Comparison of ENCODE assay signal across 24 cellular contexts in genomic region chr18:24860978-24861680, GRCh38.
A peak's percentile ranks its signal among the peaks of the same experiment; 100 is the strongest.
DNase-seq lines count a peak whose midpoint lies in the region; ATAC-seq and TF ChIP-seq lines count a peak whose summit lies in the region.
"Had no signal": no experiment of that assay in that cellular context is flagged by ENCODE, and none has a peak within 500 bp of the region (broad histone marks: within the 10 kb centered on the region; RNA-seq: fewer than 3 reads in every experiment).

No MANE protein-coding gene starts in this region.

- H3K27me3 ChIP-seq in breast epithelium (no peaks in the 10 kb centered on the region), transverse colon (no peaks in the 10 kb centered on the region)

- H3K9me3 ChIP-seq in breast epithelium (no peaks in the 10 kb centered on the region), mucosa of descending colon (no peaks in the 10 kb centered on the region), transverse colon (no peaks in the 10 kb centered on the region)

- TF ChIP-seq POLR2A in breast epithelium (IDR thresholded peaks at IDR 0.05) (no peak), transverse colon (IDR thresholded peaks at IDR 0.05) (no peak)

- no peak overlapping the region for H3K4me3 Mint-ChIP-seq in MCF 10A (ENCODE audit: unreplicated experiment)
- H3K4me3 Mint-ChIP-seq in chondrocyte (ENCODE audit: unreplicated experiment), result no peak overlapping the region
- H3K4me3 Mint-ChIP-seq: activated naive CD8-positive, alpha-beta T cell treated with anti-CD3 and anti-CD28 coated beads for 36 hours; memory B cell; natural killer cell; stimulated activated memory B cell treated with anti-CD40 and anti-IgM and Interleukin-4, amounts not matched to agents 10 μg/mL and 1 μg/mL and 100 μg/mL, for 72 hours had no signal

- in situ Hi-C loops in transverse colon (cut with MboI; ENCODE audit: low pct_ligation_motif_present in 1 of 4, low pct_unique_long_range_greater_than_20kb in 1 of 4, low sequenced_read_pairs in 3 of 4), result loop anchor here in 1 of 4 donors (25.0 kb wide), 1 partner anchor 249 kb away; no protein-coding TSS in a partner anchor

- H3K4me3 ChIP-seq in breast epithelium, result peak overlapping the region in 1 of 3 donors; percentile 11
- no peak overlapping the region for H3K4me3 ChIP-seq in mucosa of descending colon
- H3K4me3 ChIP-seq in transverse colon, result no peak overlapping the region

- no peaks in the 10 kb centered on the region for H3K36me3 ChIP-seq in breast epithelium
- no peaks in the 10 kb centered on the region for H3K36me3 ChIP-seq in mucosa of descending colon (ENCODE audit: low read depth)
- H3K36me3 ChIP-seq in transverse colon, result no peaks in the 10 kb centered on the region

- H3K9me3 Mint-ChIP-seq in MCF 10A (ENCODE audit: unreplicated experiment) (peaks cover 37% of the 10 kb centered on the region), chondrocyte (ENCODE audit: low read depth) (no peaks in the 10 kb centered on the region)
- H3K9me3 Mint-ChIP-seq: activated naive CD8-positive, alpha-beta T cell treated with anti-CD3 and anti-CD28 coated beads for 36 hours; activated T-helper 2 cell treated with anti-CD3 and anti-CD28 coated beads, Interferon-gamma antibody, Interleukin-2, Interleukin-4, amounts not matched to agents 10 μg/mL and 5 μg/mL and 100 μg/mL, durations not matched to agents 14 hours and 24 hours and 36 hours; memory B cell; natural killer cell; stimulated activated memory B cell treated with anti-CD40 and anti-IgM and Interleukin-4, amounts not matched to agents 10 μg/mL and 1 μg/mL and 100 μg/mL, for 72 hours had no signal

- H3K27me3 Mint-ChIP-seq in MCF 10A (ENCODE audit: insufficient read depth, unreplicated experiment), result no peaks in the 10 kb centered on the region
- no peaks in the 10 kb centered on the region for H3K27me3 Mint-ChIP-seq in chondrocyte (ENCODE audit: low read depth)
- H3K27me3 Mint-ChIP-seq: activated naive CD8-positive, alpha-beta T cell treated with anti-CD3 and anti-CD28 coated beads for 36 hours; stimulated activated memory B cell treated with anti-CD40 and anti-IgM and Interleukin-4, amounts not matched to agents 10 μg/mL and 1 μg/mL and 100 μg/mL, for 72 hours had no signal

- 39 to 55% methylated on average over 6 to 10 of the region's 10 CpGs for WGBS in transverse colon (ENCODE audit: low coverage in 1 of 2), 2 donors

- no peaks in the 10 kb centered on the region for H3K4me1 ChIP-seq in breast epithelium
- H3K4me1 ChIP-seq in mucosa of descending colon (ENCODE audit: low read depth), result peaks cover 5% of the 10 kb centered on the region
- peaks cover 0 to 16% (median 8%) of the 10 kb centered on the region in 4 donors for H3K4me1 ChIP-seq in transverse colon

- ATAC-seq in mucosa of descending colon, result peak; percentile 52
- ATAC-seq in HG03139 (IDR thresholded peaks at IDR 0.05; ENCODE audit: unreplicated experiment), result no peak
- no peak for ATAC-seq in GM19035 (IDR thresholded peaks at IDR 0.05; ENCODE audit: unreplicated experiment)
- ATAC-seq: HepG2; natural killer cell; Right ventricle myocardium inferior; stimulated activated memory B cell treated with anti-CD40 and anti-IgM and Interleukin-4, amounts not matched to agents 10 μg/mL and 1 μg/mL and 100 μg/mL, for 72 hours had no signal

- DNase-seq in breast epithelium (ENCODE audit: low spot score in 2 of 2) (no peak), MCF 10A (ENCODE audit: unreplicated experiment) (no peak), chondrocyte (ENCODE audit: low spot score) (no peak), mucosa of descending colon (no peak), transverse colon (no peak)
- DNase-seq in stimulated activated CD4-positive, alpha-beta T cell treated with anti-CD3 and anti-CD28 coated beads, Interleukin-4, amount 100 ng/mL, for 24 hours, result no peak
- DNase-seq: activated CD4-positive, alpha-beta T cell treated with anti-CD3 and anti-CD28 coated beads for 48 hours; activated naive CD8-positive, alpha-beta T cell treated with anti-CD3 and anti-CD28 coated beads for 36 hours; cerebellar nuclear complex; COR-L47; DMS79 treated with DMSO at 0.1 percent for 48 hours; effector CD8-positive, alpha-beta T cell; kidney; natural killer cell; NCI-H2081; stimulated activated CD4-positive, alpha-beta T cell treated with anti-CD3 and anti-CD28 coated beads, Interleukin-1b, Interleukin-23, amount 100 ng/mL, for 48 hours had no signal

- TF ChIP-seq CTCF in breast epithelium (IDR thresholded peaks at IDR 0.05), result no peak
- TF ChIP-seq CTCF in MCF 10A (IDR thresholded peaks at IDR 0.05; ENCODE audit: unreplicated experiment), result no peak
- no peak for TF ChIP-seq CTCF in chondrocyte (IDR thresholded peaks at IDR 0.05)
- no peak for TF ChIP-seq CTCF in mucosa of descending colon (IDR thresholded peaks at IDR 0.05)
- no peak for TF ChIP-seq CTCF in transverse colon (IDR thresholded peaks at IDR 0.05)

- CTCF ChIA-PET in MCF 10A (lab: Yijun Ruan, JAX), result interaction anchor here (1.0 to 1.3 kb wide), 2 partner anchors 10 to 1036 kb away, joined by 4 read pairs; no protein-coding TSS in a partner anchor

- BruUV-seq in MCF 10A (replicated peaks; lab: Mats Ljungman, UMichigan), result no TSS peak

- POLR2A ChIA-PET in MCF 10A (lab: Yijun Ruan, JAX), result no interaction called here

- TF ChIP-seq EP300 in transverse colon (IDR thresholded peaks at IDR 0.05; ENCODE audit: low read depth), result no peak

- peak overlapping the region; percentile 70 to 82 for H3K27ac ChIP-seq in breast epithelium
- H3K27ac ChIP-seq in transverse colon, result peak overlapping the region in 3 of 4 donors; percentile 8 to 36 (median 30)
- H3K27ac ChIP-seq: 22Rv1 had no signal

- H3K27ac Mint-ChIP-seq in MCF 10A (ENCODE audit: low read depth, unreplicated experiment), result no peak overlapping the region
- H3K27ac Mint-ChIP-seq in chondrocyte (ENCODE audit: unreplicated experiment), result peak overlapping the region; percentile 5
- H3K27ac Mint-ChIP-seq: activated naive CD8-positive, alpha-beta T cell treated with anti-CD3 and anti-CD28 coated beads for 36 hours; activated T-helper 2 cell treated with anti-CD3 and anti-CD28 coated beads, Interferon-gamma antibody, Interleukin-2, Interleukin-4, amounts not matched to agents 10 μg/mL and 5 μg/mL and 100 μg/mL, durations not matched to agents 14 hours and 24 hours and 36 hours; memory B cell; natural killer cell; stimulated activated memory B cell treated with anti-CD40 and anti-IgM and Interleukin-4, amounts not matched to agents 10 μg/mL and 1 μg/mL and 100 μg/mL, for 72 hours had no signal

- intact Hi-C loops in breast epithelium (cut with DNase I; ENCODE audit: low total_unique reads), result no loop called here
- intact Hi-C loops in MCF 10A (cut with micrococcal nuclease), result no loop called here
- intact Hi-C loops in mucosa of descending colon (cut with DNase I, micrococcal nuclease), result no loop called here
- intact Hi-C loops in transverse colon (cut with DNase I; ENCODE audit: low total_unique reads), result no loop called here

- H3K4me1 Mint-ChIP-seq in MCF 10A (ENCODE audit: insufficient read depth, unreplicated experiment), result no peaks in the 10 kb centered on the region
- peaks cover 21% of the 10 kb centered on the region for H3K4me1 Mint-ChIP-seq in chondrocyte (ENCODE audit: low read depth)
- H3K4me1 Mint-ChIP-seq: memory B cell; natural killer cell; stimulated activated memory B cell treated with anti-CD40 and anti-IgM and Interleukin-4, amounts not matched to agents 10 μg/mL and 1 μg/mL and 100 μg/mL, for 72 hours had no signal

- no peaks in the 10 kb centered on the region for H3K36me3 Mint-ChIP-seq in MCF 10A (ENCODE audit: insufficient read depth, unreplicated experiment)
- H3K36me3 Mint-ChIP-seq in chondrocyte (ENCODE audit: low read depth), result no peaks in the 10 kb centered on the region
- H3K36me3 Mint-ChIP-seq: activated naive CD8-positive, alpha-beta T cell treated with anti-CD3 and anti-CD28 coated beads for 36 hours; memory B cell; natural killer cell; stimulated activated memory B cell treated with anti-CD40 and anti-IgM and Interleukin-4, amounts not matched to agents 10 μg/mL and 1 μg/mL and 100 μg/mL, for 72 hours had no signal
